ENCODE assay signal across 23 cellular contexts in the genomic region with DNA sequence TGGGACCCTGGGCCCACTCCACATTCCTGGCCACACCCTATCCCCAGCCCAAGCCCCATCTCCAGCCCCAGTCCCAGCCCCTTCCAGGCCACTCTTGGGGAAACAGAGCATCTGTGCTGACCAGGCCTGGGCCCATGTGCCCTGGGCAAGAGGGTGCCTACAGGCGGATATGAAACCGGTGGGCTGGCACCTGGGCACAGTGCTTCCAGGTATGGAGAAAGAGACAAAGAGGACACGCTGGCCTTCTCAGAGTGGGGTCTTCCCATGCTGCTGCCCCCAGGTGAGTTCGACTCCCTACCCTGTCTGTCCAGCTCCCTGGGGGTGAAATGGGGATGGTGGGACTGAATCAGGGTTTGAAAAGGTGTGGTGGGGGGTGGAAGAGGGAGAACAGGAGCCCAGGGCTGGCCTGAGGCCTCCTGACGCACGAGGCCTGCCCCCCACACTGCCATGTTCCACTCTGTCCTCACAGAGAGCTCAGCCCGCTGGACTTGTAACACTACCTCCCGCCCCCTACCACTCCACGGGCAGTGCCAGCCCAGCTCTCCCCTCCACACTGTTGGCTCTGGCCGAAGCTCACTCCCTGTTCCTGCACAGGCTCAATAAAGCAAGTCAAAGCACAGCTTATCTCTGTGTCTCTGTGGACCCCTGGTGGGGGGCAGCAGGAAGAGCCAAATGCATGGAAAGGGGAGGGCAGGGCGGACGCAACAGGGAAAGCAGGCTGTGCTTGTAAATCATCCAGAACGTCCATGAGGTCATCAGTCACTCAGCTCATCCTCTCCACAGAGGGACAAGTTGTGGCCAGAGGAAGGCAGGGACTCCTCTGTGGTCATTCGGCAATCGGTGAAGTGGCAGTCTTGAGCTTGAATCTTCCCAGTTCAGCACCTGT.
DNase-seq lines count a peak whose midpoint lies in the region; ATAC-seq and TF ChIP-seq lines count a peak whose summit lies in the region.
"Had no signal": no experiment of that assay in that cellular context is flagged by ENCODE, and none has a peak within 500 bp of the region (broad histone marks: within the 10 kb centered on the region; RNA-seq: fewer than 3 reads in every experiment).

No MANE protein-coding gene starts in this region.

- no peaks in the 10 kb centered on the region for H3K9me3 ChIP-seq in HEK293 (ENCODE audit: control insufficient read depth, insufficient read depth, low read depth, low read length)
- H3K9me3 ChIP-seq in sigmoid colon = no peaks in the 10 kb centered on the region
- H3K9me3 ChIP-seq: esophagus squamous epithelium, suprapubic skin had no signal

- TF ChIP-seq POLR2A in sigmoid colon (IDR thresholded peaks at IDR 0.05) = no peak

- H3K27ac Mint-ChIP-seq in WTC11 (no peak overlapping the region), nephron progenitor cell (peak overlapping the region; percentile 66)
- H3K27ac Mint-ChIP-seq: activated CD8-positive, alpha-beta T cell treated with anti-CD3 and anti-CD28 coated beads, Interleukin-2, amount 10 ng/mL, durations not matched to agents 7 days and 5 days; activated naive CD4-positive, alpha-beta T cell treated with anti-CD3 and anti-CD28 coated beads, Interleukin-2, amount 10 ng/mL, durations not matched to agents 7 days and 5 days; activated T-cell treated with anti-CD3 and anti-CD28 coated beads, Interleukin-2, amount 50 U/mL, for 24 hours; CD4-positive, alpha-beta memory T cell had no signal

- intact Hi-C loops in sciatic nerve (cut with DNase I) = no loop called here
- intact Hi-C loops in sigmoid colon (cut with DNase I) = no loop called here

- peaks cover 5 to 19% (median 19%) of the 10 kb centered on the region in 3 donors for H3K27me3 ChIP-seq in sigmoid colon
- H3K27me3 ChIP-seq: suprapubic skin had no signal

- H3K36me3 Mint-ChIP-seq in WTC11 = no peaks in the 10 kb centered on the region
- no peaks in the 10 kb centered on the region for H3K36me3 Mint-ChIP-seq in nephron progenitor cell (ENCODE audit: low read depth)
- H3K36me3 Mint-ChIP-seq: activated naive CD4-positive, alpha-beta T cell treated with anti-CD3 and anti-CD28 coated beads, Interleukin-2, amount 10 ng/mL, durations not matched to agents 7 days and 5 days; CD4-positive, alpha-beta memory T cell had no signal

- H3K4me1 ChIP-seq in HEK293 (ENCODE audit: control insufficient read depth, insufficient read depth, low read length) (no peaks in the 10 kb centered on the region), sigmoid colon (peaks cover 0 to 12% (median 8%) of the 10 kb centered on the region in 4 donors)

- TF ChIP-seq CTCF in HEK293 (tag by site-specific recombination; IDR thresholded peaks at IDR 0.05) (peak; percentile 73), WTC11 (IDR thresholded peaks at IDR 0.05) (no peak), nephron progenitor cell (IDR thresholded peaks at IDR 0.05) (peak; percentile 31), sigmoid colon (IDR thresholded peaks at IDR 0.05) (no peak)

- ATAC-seq in WTC11 (peak; percentile 5), sciatic nerve (no peak)
- ATAC-seq: activated CD8-positive, alpha-beta T cell treated with anti-CD3 and anti-CD28 coated beads, Interleukin-2, amount 10 ng/mL, durations not matched to agents 7 days and 5 days; left colon had no signal

- CTCF ChIA-PET in HEK293 (lab: Yijun Ruan, JAX) (interaction anchor here (0.6 to 3.1 kb wide), 9 partner anchors 8 to 445 kb away, joined by 3 to 14 read pairs (median 3); no protein-coding TSS in a partner anchor), WTC11 (lab: Charles Lee) (interaction anchor here (0.6 to 3.5 kb wide), 8 partner anchors 9 to 442 kb away, joined by 3 to 32 read pairs (median 4); no protein-coding TSS in a partner anchor)

- H3K36me3 ChIP-seq in HEK293 (ENCODE audit: control insufficient read depth in 2 of 2, insufficient read depth in 1 of 2, low read length in 2 of 2) (no peaks in the 10 kb centered on the region), sigmoid colon (no peaks in the 10 kb centered on the region)
- H3K36me3 ChIP-seq: esophagus squamous epithelium, suprapubic skin had no signal

- 83 to 85% methylated on average over 15 of the region's 15 CpGs for WGBS in sigmoid colon, 2 donors

- POLR2A ChIA-PET in HEK293 (lab: Yijun Ruan, JAX) = interaction anchor here (0.8 kb wide), 1 partner anchor 207 kb away, joined by 5 read pairs; no protein-coding TSS in a partner anchor
- POLR2A ChIA-PET in WTC11 (lab: Charles Lee) = no interaction called here

- DNase-seq in AG20443 (ENCODE audit: low spot score) (peak; percentile 3), WTC11 (ENCODE audit: low spot score) (peak; percentile 43), nephron progenitor cell (peak; percentile 43), sciatic nerve (ENCODE audit: low spot score) (no peak), T-helper 2 cell (no peak), SHP77 treated with DMSO at 0.1 percent for 48 hours (lab: John Stamatoyannopoulos, UW) (no peak), sigmoid colon (no peak)
- DNase-seq: activated CD8-positive, alpha-beta T cell treated with anti-CD3 and anti-CD28 coated beads, Interleukin-2, amount 10 ng/mL, durations not matched to agents 7 days and 5 days; activated naive CD4-positive, alpha-beta T cell treated with anti-CD3 and anti-CD28 coated beads, Interleukin-2, amount 10 ng/mL, durations not matched to agents 7 days and 5 days; activated T-cell treated with anti-CD3 and anti-CD28 coated beads, Interleukin-2, amount 50 U/mL, for 24 hours; anterior cingulate cortex; CD4-positive, alpha-beta memory T cell; central memory CD4-positive, alpha-beta T cell; effector CD8-positive, alpha-beta T cell; esophagus squamous epithelium; GOT3; left colon; midbrain; NCI-H187 treated with DMSO at 0.1 percent for 48 hours; NCI-H345; retina had no signal

- H3K27me3 Mint-ChIP-seq in WTC11 (ENCODE audit: low read depth) = peaks cover 8% of the 10 kb centered on the region
- H3K27me3 Mint-ChIP-seq in nephron progenitor cell (ENCODE audit: low read depth, poor library complexity) = peaks cover 41% of the 10 kb centered on the region

- H3K9me3 Mint-ChIP-seq in WTC11 = no peaks in the 10 kb centered on the region
- no peaks in the 10 kb centered on the region for H3K9me3 Mint-ChIP-seq in nephron progenitor cell
- H3K9me3 Mint-ChIP-seq: activated naive CD4-positive, alpha-beta T cell treated with anti-CD3 and anti-CD28 coated beads, Interleukin-2, amount 10 ng/mL, durations not matched to agents 7 days and 5 days; activated T-cell treated with anti-CD3 and anti-CD28 coated beads, Interleukin-2, amount 50 U/mL, for 24 hours had no signal

- H3K4me1 Mint-ChIP-seq in WTC11 = peaks cover 5% of the 10 kb centered on the region; the same call in 1 of the 2 replicates
- peaks cover 31% of the 10 kb centered on the region for H3K4me1 Mint-ChIP-seq in nephron progenitor cell

- H3K4me3 Mint-ChIP-seq in WTC11 = no peak overlapping the region
- no peak overlapping the region for H3K4me3 Mint-ChIP-seq in nephron progenitor cell
- H3K4me3 Mint-ChIP-seq: activated CD8-positive, alpha-beta T cell treated with anti-CD3 and anti-CD28 coated beads, Interleukin-2, amount 10 ng/mL, durations not matched to agents 7 days and 5 days; activated naive CD4-positive, alpha-beta T cell treated with anti-CD3 and anti-CD28 coated beads, Interleukin-2, amount 10 ng/mL, durations not matched to agents 7 days and 5 days; activated T-cell treated with anti-CD3 and anti-CD28 coated beads, Interleukin-2, amount 50 U/mL, for 24 hours; CD4-positive, alpha-beta memory T cell had no signal

- no peak overlapping the region for H3K27ac ChIP-seq in HEK293 (ENCODE audit: extremely low read depth, low read depth, low read length)
- no peak overlapping the region for H3K27ac ChIP-seq in sigmoid colon
- H3K27ac ChIP-seq: esophagus squamous epithelium, suprapubic skin had no signal

- TF ChIP-seq EP300 in sigmoid colon (IDR thresholded peaks at IDR 0.05) = no peak

- H3K4me3 ChIP-seq in HEK293 (ENCODE audit: low read depth, low read length) = no peak overlapping the region
- H3K4me3 ChIP-seq in sigmoid colon = no peak overlapping the region
- H3K4me3 ChIP-seq: esophagus squamous epithelium, suprapubic skin had no signal

TF ChIP-seq in HEK293, 187 proteins besides CTCF, POLR2A, EP300 and RAD21 (continues in another document):
- TF ChIP-seq ZSCAN23 (tag by site-specific recombination; IDR thresholded peaks at IDR 0.05) (no peak), SP7 (tag by site-specific recombination; IDR thresholded peaks at IDR 0.05) (peak; percentile 23; the same call in 1 of the 2 replicates), ZNF174 (tag by site-specific recombination; IDR thresholded peaks at IDR 0.05) (no peak), HOXD13 (CRISPR knock-in tag; IDR thresholded peaks at IDR 0.05; ENCODE audit: borderline replicate concordance) (no peak), SCRT2 (tag by site-specific recombination; IDR thresholded peaks at IDR 0.05) (peak; percentile 33; the same call in 1 of the 2 replicates)

TF ChIP-seq in WTC11, 78 proteins besides CTCF, POLR2A, EP300 and RAD21 (continues in another document):
- TF ChIP-seq, protein P1, sequence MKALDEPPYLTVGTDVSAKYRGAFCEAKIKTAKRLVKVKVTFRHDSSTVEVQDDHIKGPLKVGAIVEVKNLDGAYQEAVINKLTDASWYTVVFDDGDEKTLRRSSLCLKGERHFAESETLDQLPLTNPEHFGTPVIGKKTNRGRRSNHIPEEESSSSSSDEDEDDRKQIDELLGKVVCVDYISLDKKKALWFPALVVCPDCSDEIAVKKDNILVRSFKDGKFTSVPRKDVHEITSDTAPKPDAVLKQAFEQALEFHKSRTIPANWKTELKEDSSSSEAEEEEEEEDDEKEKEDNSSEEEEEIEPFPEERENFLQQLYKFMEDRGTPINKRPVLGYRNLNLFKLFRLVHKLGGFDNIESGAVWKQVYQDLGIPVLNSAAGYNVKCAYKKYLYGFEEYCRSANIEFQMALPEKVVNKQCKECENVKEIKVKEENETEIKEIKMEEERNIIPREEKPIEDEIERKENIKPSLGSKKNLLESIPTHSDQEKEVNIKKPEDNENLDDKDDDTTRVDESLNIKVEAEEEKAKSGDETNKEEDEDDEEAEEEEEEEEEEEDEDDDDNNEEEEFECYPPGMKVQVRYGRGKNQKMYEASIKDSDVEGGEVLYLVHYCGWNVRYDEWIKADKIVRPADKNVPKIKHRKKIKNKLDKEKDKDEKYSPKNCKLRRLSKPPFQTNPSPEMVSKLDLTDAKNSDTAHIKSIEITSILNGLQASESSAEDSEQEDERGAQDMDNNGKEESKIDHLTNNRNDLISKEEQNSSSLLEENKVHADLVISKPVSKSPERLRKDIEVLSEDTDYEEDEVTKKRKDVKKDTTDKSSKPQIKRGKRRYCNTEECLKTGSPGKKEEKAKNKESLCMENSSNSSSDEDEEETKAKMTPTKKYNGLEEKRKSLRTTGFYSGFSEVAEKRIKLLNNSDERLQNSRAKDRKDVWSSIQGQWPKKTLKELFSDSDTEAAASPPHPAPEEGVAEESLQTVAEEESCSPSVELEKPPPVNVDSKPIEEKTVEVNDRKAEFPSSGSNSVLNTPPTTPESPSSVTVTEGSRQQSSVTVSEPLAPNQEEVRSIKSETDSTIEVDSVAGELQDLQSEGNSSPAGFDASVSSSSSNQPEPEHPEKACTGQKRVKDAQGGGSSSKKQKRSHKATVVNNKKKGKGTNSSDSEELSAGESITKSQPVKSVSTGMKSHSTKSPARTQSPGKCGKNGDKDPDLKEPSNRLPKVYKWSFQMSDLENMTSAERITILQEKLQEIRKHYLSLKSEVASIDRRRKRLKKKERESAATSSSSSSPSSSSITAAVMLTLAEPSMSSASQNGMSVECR (CRISPR knock-in tag; IDR thresholded peaks at IDR 0.05; ENCODE audit: borderline replicate concordance) = no peak

Comparison
In these comparisons a context has a peak if more than half of its experiments do, and no peak if none do; other contexts are left out.
1. DNase-seq: peak in AG20443 (single experiment), WTC11 (single experiment) and nephron progenitor cell (single experiment); none in sciatic nerve (single experiment), T-helper 2 cell (0 of 5), SHP77 treated with DMSO at 0.1 percent for 48 hours (single experiment) and sigmoid colon (single experiment).
2. CTCF ChIP-seq: peak in HEK293 (single experiment) and nephron progenitor cell (single experiment); none in WTC11 (single experiment) and sigmoid colon (0 of 4).